Comparison of ENCODE assay signal across 21 cellular contexts in the genomic region with DNA sequence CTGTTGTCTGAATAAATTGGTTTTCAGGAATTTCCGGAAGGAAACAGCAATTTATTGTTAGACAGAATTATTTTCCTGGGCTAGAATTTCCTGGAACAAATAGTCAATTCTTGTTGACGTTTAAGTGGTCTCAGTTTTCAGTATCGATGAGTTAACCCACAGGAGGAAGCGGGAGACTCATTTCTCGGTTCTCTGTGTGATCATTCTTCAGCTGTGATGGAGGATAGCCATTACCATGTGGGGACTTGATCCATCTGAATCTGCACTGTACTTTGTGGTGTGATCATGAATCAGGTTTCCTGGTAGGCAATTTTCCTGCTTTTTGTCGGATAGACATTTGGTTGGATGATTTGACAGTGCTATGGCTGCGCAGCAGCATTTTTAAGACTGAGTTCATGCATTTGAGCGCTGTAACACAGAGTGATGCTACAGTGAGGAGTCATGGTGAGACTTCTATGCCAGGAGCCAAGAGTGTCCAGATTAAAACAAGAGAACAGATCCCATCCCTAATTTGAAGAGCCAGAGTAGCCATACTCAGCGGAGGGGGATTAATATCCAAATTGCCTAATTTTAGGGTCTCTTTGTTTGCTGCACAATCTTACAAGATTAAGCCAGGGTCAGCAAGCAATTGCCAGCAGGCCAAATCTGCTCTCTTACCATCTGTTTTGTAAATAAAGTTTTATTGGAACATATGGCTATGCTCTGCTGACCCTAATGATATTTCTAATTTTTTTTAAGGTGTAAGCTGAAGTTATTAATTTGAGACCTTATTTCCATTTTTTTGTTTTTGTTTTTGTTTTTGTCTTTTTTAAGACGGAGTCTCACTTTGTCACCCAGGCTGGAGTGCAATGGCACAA.
A peak's percentile ranks its signal among the peaks of the same experiment; 100 is the strongest.
DNase-seq lines count a peak whose midpoint lies in the region; ATAC-seq and TF ChIP-seq lines count a peak whose summit lies in the region.
"Had no signal": no experiment of that assay in that cellular context is flagged by ENCODE, and none has a peak within 500 bp of the region (broad histone marks: within the 10 kb centered on the region; RNA-seq: fewer than 3 reads in every experiment).

No MANE protein-coding gene starts in this region.

- no peak for TF ChIP-seq CTCF in HEK293 (tag by site-specific recombination; IDR thresholded peaks at IDR 0.05)

- CTCF ChIA-PET in activated CD4-positive, alpha-beta memory T cell treated with anti-CD3 and anti-CD28 coated beads for 36 hours (lab: Charles Lee), result no interaction called here
- CTCF ChIA-PET in activated CD4-positive, alpha-beta memory T cell treated with anti-CD3 and anti-CD28 coated beads, Interleukin-2, amount 10 ng/mL, durations not matched to agents 7 days and 5 days (lab: Charles Lee), result no interaction called here
- CTCF ChIA-PET in HEK293 (lab: Yijun Ruan, JAX), result no interaction called here

- no peaks in the 10 kb centered on the region for H3K4me1 ChIP-seq in HEK293 (ENCODE audit: control insufficient read depth, insufficient read depth, low read length)

- no peaks in the 10 kb centered on the region for H3K9me3 Mint-ChIP-seq in activated CD4-positive, alpha-beta memory T cell treated with anti-CD3 and anti-CD28 coated beads for 36 hours
- no peaks in the 10 kb centered on the region for H3K9me3 Mint-ChIP-seq in activated CD4-positive, alpha-beta memory T cell treated with anti-CD3 and anti-CD28 coated beads, Interleukin-2, amount 10 ng/mL, durations not matched to agents 7 days and 5 days
- peaks cover 3% of the 10 kb centered on the region for H3K9me3 Mint-ChIP-seq in activated T-helper 17 cell treated with anti-CD3 and anti-CD28 coated beads, Interleukin-2, amount 50 U/mL, for 72 hours
- no peaks in the 10 kb centered on the region for H3K9me3 Mint-ChIP-seq in stimulated activated effector memory CD8-positive, alpha-beta T cell treated with anti-CD3 and anti-CD28 coated beads, Interleukin-12 subunit alpha, Interleukin-12 subunit beta, amount 100 ng/mL, for 72 hours
- H3K9me3 Mint-ChIP-seq: CD8-positive, alpha-beta memory T cell had no signal

- no peaks in the 10 kb centered on the region for H3K36me3 ChIP-seq in HEK293 (ENCODE audit: control insufficient read depth in 2 of 2, insufficient read depth in 1 of 2, low read length in 2 of 2)
- H3K36me3 ChIP-seq: HAP-1 had no signal

- peak; percentile 25 for DNase-seq in activated CD4-positive, alpha-beta memory T cell treated with anti-CD3 and anti-CD28 coated beads for 36 hours
- DNase-seq in activated CD4-positive, alpha-beta memory T cell treated with anti-CD3 and anti-CD28 coated beads, Interleukin-2, amount 10 ng/mL, durations not matched to agents 7 days and 5 days, result no peak
- no peak for DNase-seq in stimulated activated effector memory CD8-positive, alpha-beta T cell treated with anti-CD3 and anti-CD28 coated beads, Interleukin-12 subunit alpha, Interleukin-12 subunit beta, amount 100 ng/mL, for 72 hours (ENCODE audit: low spot score in 2 of 2)
- DNase-seq in NCI-H1436 (lab: John Stamatoyannopoulos, UW), result no peak
- no peak for DNase-seq in AML-193 (lab: John Stamatoyannopoulos, UW)
- DNase-seq: 8988T; Calu3; CD8-positive, alpha-beta memory T cell; GDM1; NCI-H1105; NCI-H2029 treated with DMSO at 0.1 percent for 48 hours; NCI-H226; NCI-H510A treated with DMSO at 0.1 percent for 48 hours; NCI-H774; PC-3; Right ventricle myocardium superior had no signal

- no peak overlapping the region for H3K27ac ChIP-seq in HEK293 (ENCODE audit: extremely low read depth, low read depth, low read length)
- H3K27ac ChIP-seq: C4-2B, KMS-11 had no signal

- peaks cover 5% of the 10 kb centered on the region for H3K27me3 Mint-ChIP-seq in activated CD4-positive, alpha-beta memory T cell treated with anti-CD3 and anti-CD28 coated beads for 36 hours
- H3K27me3 Mint-ChIP-seq in activated CD4-positive, alpha-beta memory T cell treated with anti-CD3 and anti-CD28 coated beads, Interleukin-2, amount 10 ng/mL, durations not matched to agents 7 days and 5 days, result no peaks in the 10 kb centered on the region
- peaks cover 10% of the 10 kb centered on the region for H3K27me3 Mint-ChIP-seq in activated T-helper 17 cell treated with anti-CD3 and anti-CD28 coated beads, Interleukin-2, amount 50 U/mL, for 72 hours

- no peaks in the 10 kb centered on the region for H3K9me3 ChIP-seq in HEK293 (ENCODE audit: control insufficient read depth, insufficient read depth, low read depth, low read length)
- H3K9me3 ChIP-seq: HAP-1 had no signal

- POLR2A ChIA-PET in activated CD4-positive, alpha-beta memory T cell treated with anti-CD3 and anti-CD28 coated beads for 36 hours (lab: Charles Lee), result no interaction called here
- POLR2A ChIA-PET in activated CD4-positive, alpha-beta memory T cell treated with anti-CD3 and anti-CD28 coated beads, Interleukin-2, amount 10 ng/mL, durations not matched to agents 7 days and 5 days (lab: Charles Lee), result no interaction called here
- POLR2A ChIA-PET in HEK293 (lab: Yijun Ruan, JAX), result no interaction called here

- peaks cover 23% of the 10 kb centered on the region for H3K4me1 Mint-ChIP-seq in activated CD4-positive, alpha-beta memory T cell treated with anti-CD3 and anti-CD28 coated beads for 36 hours (ENCODE audit: low read depth)
- H3K4me1 Mint-ChIP-seq in activated CD4-positive, alpha-beta memory T cell treated with anti-CD3 and anti-CD28 coated beads, Interleukin-2, amount 10 ng/mL, durations not matched to agents 7 days and 5 days, result peaks cover 20% of the 10 kb centered on the region
- H3K4me1 Mint-ChIP-seq in activated T-helper 17 cell treated with anti-CD3 and anti-CD28 coated beads, Interleukin-2, amount 50 U/mL, for 72 hours, result peaks cover 28% of the 10 kb centered on the region
- H3K4me1 Mint-ChIP-seq in stimulated activated effector memory CD8-positive, alpha-beta T cell treated with anti-CD3 and anti-CD28 coated beads, Interleukin-12 subunit alpha, Interleukin-12 subunit beta, amount 100 ng/mL, for 72 hours, result peaks cover 28% of the 10 kb centered on the region

- H3K4me3 ChIP-seq in HEK293 (ENCODE audit: low read depth, low read length), result no peak overlapping the region
- H3K4me3 ChIP-seq: HAP-1 had no signal

- no peak overlapping the region for H3K4me3 Mint-ChIP-seq in activated CD4-positive, alpha-beta memory T cell treated with anti-CD3 and anti-CD28 coated beads for 36 hours
- H3K4me3 Mint-ChIP-seq in activated CD4-positive, alpha-beta memory T cell treated with anti-CD3 and anti-CD28 coated beads, Interleukin-2, amount 10 ng/mL, durations not matched to agents 7 days and 5 days, result no peak overlapping the region
- H3K4me3 Mint-ChIP-seq in activated T-helper 17 cell treated with anti-CD3 and anti-CD28 coated beads, Interleukin-2, amount 50 U/mL, for 72 hours, result peak overlapping the region; percentile 34
- H3K4me3 Mint-ChIP-seq in stimulated activated effector memory CD8-positive, alpha-beta T cell treated with anti-CD3 and anti-CD28 coated beads, Interleukin-12 subunit alpha, Interleukin-12 subunit beta, amount 100 ng/mL, for 72 hours, result peak overlapping the region; percentile 10
- H3K4me3 Mint-ChIP-seq: CD8-positive, alpha-beta memory T cell had no signal

- no peaks in the 10 kb centered on the region for H3K36me3 Mint-ChIP-seq in activated CD4-positive, alpha-beta memory T cell treated with anti-CD3 and anti-CD28 coated beads for 36 hours
- H3K36me3 Mint-ChIP-seq in activated CD4-positive, alpha-beta memory T cell treated with anti-CD3 and anti-CD28 coated beads, Interleukin-2, amount 10 ng/mL, durations not matched to agents 7 days and 5 days (ENCODE audit: low read depth), result peaks cover 3% of the 10 kb centered on the region
- no peaks in the 10 kb centered on the region for H3K36me3 Mint-ChIP-seq in activated T-helper 17 cell treated with anti-CD3 and anti-CD28 coated beads, Interleukin-2, amount 50 U/mL, for 72 hours (ENCODE audit: low read depth)
- H3K36me3 Mint-ChIP-seq in stimulated activated effector memory CD8-positive, alpha-beta T cell treated with anti-CD3 and anti-CD28 coated beads, Interleukin-12 subunit alpha, Interleukin-12 subunit beta, amount 100 ng/mL, for 72 hours, result no peaks in the 10 kb centered on the region
- H3K36me3 Mint-ChIP-seq: CD8-positive, alpha-beta memory T cell had no signal

- H3K27ac Mint-ChIP-seq in activated CD4-positive, alpha-beta memory T cell treated with anti-CD3 and anti-CD28 coated beads for 36 hours, result no peak overlapping the region
- no peak overlapping the region for H3K27ac Mint-ChIP-seq in activated CD4-positive, alpha-beta memory T cell treated with anti-CD3 and anti-CD28 coated beads, Interleukin-2, amount 10 ng/mL, durations not matched to agents 7 days and 5 days
- H3K27ac Mint-ChIP-seq in activated T-helper 17 cell treated with anti-CD3 and anti-CD28 coated beads, Interleukin-2, amount 50 U/mL, for 72 hours, result peak overlapping the region; percentile 83
- no peak overlapping the region for H3K27ac Mint-ChIP-seq in stimulated activated effector memory CD8-positive, alpha-beta T cell treated with anti-CD3 and anti-CD28 coated beads, Interleukin-12 subunit alpha, Interleukin-12 subunit beta, amount 100 ng/mL, for 72 hours
- H3K27ac Mint-ChIP-seq: CD8-positive, alpha-beta memory T cell had no signal

- peak; percentile 88 for ATAC-seq in activated T-helper 17 cell treated with anti-CD3 and anti-CD28 coated beads, Interleukin-2, amount 50 U/mL, for 72 hours (replicated peaks)
- peak; percentile 91 for ATAC-seq in stimulated activated effector memory CD8-positive, alpha-beta T cell treated with anti-CD3 and anti-CD28 coated beads, Interleukin-12 subunit alpha, Interleukin-12 subunit beta, amount 100 ng/mL, for 72 hours
- ATAC-seq: PC-3 had no signal

- intact Hi-C loops in activated CD4-positive, alpha-beta memory T cell treated with anti-CD3 and anti-CD28 coated beads for 36 hours (cut with micrococcal nuclease), result loop anchor here (1.0 kb wide), 2 partner anchors 12 to 47 kb away; no protein-coding TSS in a partner anchor

TF ChIP-seq in HEK293, 187 proteins besides CTCF, POLR2A, EP300 and RAD21:
- TF ChIP-seq ZNF473 (tag by site-specific recombination; IDR thresholded peaks at IDR 0.05) (no peak), MZF1 (tag by site-specific recombination; IDR thresholded peaks at IDR 0.05; ENCODE audit: borderline replicate concordance) (peak; percentile 74; the same call in 1 of the 2 replicates)

Comparison
In these comparisons a context has a peak if more than half of its experiments do, and no peak if none do; other contexts are left out.
1. H3K4me3 Mint-ChIP-seq: peak in activated T-helper 17 cell treated with anti-CD3 and anti-CD28 coated beads, Interleukin-2, amount 50 U/mL, for 72 hours (single experiment) and stimulated activated effector memory CD8-positive, alpha-beta T cell treated with anti-CD3 and anti-CD28 coated beads, Interleukin-12 subunit alpha, Interleukin-12 subunit beta, amount 100 ng/mL, for 72 hours (single experiment); none in activated CD4-positive, alpha-beta memory T cell treated with anti-CD3 and anti-CD28 coated beads for 36 hours (single experiment) and activated CD4-positive, alpha-beta memory T cell treated with anti-CD3 and anti-CD28 coated beads, Interleukin-2, amount 10 ng/mL, durations not matched to agents 7 days and 5 days (single experiment).